Comparison of ENCODE assay signal across 8 cellular contexts in genomic region chr20:32207626-32208498, GRCh38. TPM values are rescaled to one million over a fixed set of nuclear protein-coding genes. Genes with fewer than 3 reads are reported as not detected.
A peak's percentile ranks its signal among the peaks of the same experiment; 100 is the strongest.
DNase-seq lines count a peak whose midpoint lies in the region; ATAC-seq and TF ChIP-seq lines count a peak whose summit lies in the region.

TSS of gene PLAGL2 (minus strand) at chr20:32207743. CDS start at chr20:32202178, 5,565 bp downstream.
TSS of gene POFUT1 (plus strand) at chr20:32207880. CDS start at chr20:32207942, 62 bp downstream.

- peak; percentile 8 for TF ChIP-seq CTCF in GM13976 (IDR thresholded peaks at IDR 0.05; ENCODE audit: borderline replicate concordance, control extremely low read depth, extremely low read depth, insufficient read depth, missing control alignments)
- TF ChIP-seq CTCF in adrenal gland (IDR thresholded peaks at IDR 0.05), result peak in 2 of 6 experiments; percentile 13 to 24
- TF ChIP-seq CTCF in left ventricle myocardium inferior (IDR thresholded peaks at IDR 0.05; ENCODE audit: borderline replicate concordance), result peak; percentile 29
- TF ChIP-seq CTCF in psoas muscle (IDR thresholded peaks at IDR 0.05), result no peak

- intact Hi-C loops in adrenal gland (cut with DNase I), result no loop called here
- intact Hi-C loops in left ventricle myocardium inferior (cut with micrococcal nuclease), result no loop called here
- intact Hi-C loops in psoas muscle (cut with DNase I), result loop anchor here (2.0 to 10.0 kb wide), 3 partner anchors 93 to 153 kb away; partner anchors contain the start of gene ASXL1 (in 1 of the 2)

- peak; percentile 69 to 79 for TF ChIP-seq POLR2A in adrenal gland (IDR thresholded peaks at IDR 0.05)

- H3K4me1 ChIP-seq in adrenal gland (replicated peaks in 1 of 2), result peaks cover 19 to 57% of the 10 kb centered on the region in 2 donors
- H3K4me1 ChIP-seq in left ventricle myocardium inferior, result peaks cover 65% of the 10 kb centered on the region
- H3K4me1 ChIP-seq in psoas muscle, result peaks cover 64% of the 10 kb centered on the region
- peaks cover 2% of the 10 kb centered on the region for H3K4me1 ChIP-seq in urinary bladder (ENCODE audit: insufficient read depth)

- H3K4me3 ChIP-seq in adrenal gland, result peak within 1 kb of the TSS; percentile 66 to 100 (median 88)
- peak within 1 kb of the TSS; percentile 100 for H3K4me3 ChIP-seq in left ventricle myocardium inferior
- H3K4me3 ChIP-seq in psoas muscle, result peak within 1 kb of the TSS; percentile 91
- H3K4me3 ChIP-seq in urinary bladder (ENCODE audit: low read depth, low read length), result peak within 1 kb of the TSS; percentile 97

- H3K36me3 ChIP-seq in adrenal gland (replicated peaks in 1 of 2) (peaks cover 0 to 8% of the 10 kb centered on the region in 2 donors), left ventricle myocardium inferior (peaks cover 27% of the 10 kb centered on the region), psoas muscle (ENCODE audit: insufficient read depth in 1 of 2, low read depth in 1 of 2) (peaks cover 4 to 13% of the 10 kb centered on the region in 2 donors), urinary bladder (ENCODE audit: insufficient read depth) (no peaks in the 10 kb centered on the region)

- H3K27ac ChIP-seq in adrenal gland, result peak within 1 kb of the TSS in 4 of 5 donors; percentile 41 to 93 (median 80)
- peak within 1 kb of the TSS; percentile 97 for H3K27ac ChIP-seq in left ventricle myocardium inferior (replicated peaks)
- H3K27ac ChIP-seq in psoas muscle, result peak within 1 kb of the TSS; percentile 96
- H3K27ac ChIP-seq in urinary bladder (ENCODE audit: low read depth), result peak within 1 kb of the TSS; percentile 83

- ATAC-seq in HG02759 (IDR thresholded peaks at IDR 0.05; ENCODE audit: unreplicated experiment) (peak; percentile 93), psoas muscle (peak; percentile 82 to 92 (median 88))

- 1 to 4% (median 2%) methylated on average over 9 to 74 of the region's 74 CpGs for WGBS in adrenal gland, 4 donors
- 1 to 2% (median 1%) methylated on average over 32 to 74 of the region's 74 CpGs for WGBS in psoas muscle, 3 donors
- 1% methylated on average over 74 of the region's 74 CpGs for WGBS in urinary bladder

- DNase-seq in GM13976 (ENCODE audit: low spot score) (peak; percentile 100), NCI-H1105 treated with DMSO at 0.1 percent for 48 hours (lab: John Stamatoyannopoulos, UW) (peak; percentile 82), T-helper 1 cell (peak; percentile 74 to 88 (median 81)), adrenal gland (peak; percentile 81 to 90 (median 89)), left ventricle myocardium inferior (peak; percentile 91), psoas muscle (peak; percentile 92 to 95)

- H3K27me3 ChIP-seq in adrenal gland (no peaks in the 10 kb centered on the region), left ventricle myocardium inferior (ENCODE audit: low read depth) (no peaks in the 10 kb centered on the region), psoas muscle (ENCODE audit: insufficient read depth in 3 of 3, low read length in 2 of 3) (no peaks in the 10 kb centered on the region)

- H3K9me3 ChIP-seq in adrenal gland (replicated peaks in 1 of 3) (no peaks in the 10 kb centered on the region), left ventricle myocardium inferior (replicated peaks) (no peaks in the 10 kb centered on the region), psoas muscle (no peaks in the 10 kb centered on the region)

- in situ Hi-C loops in GM13976 (cut with MboI; ENCODE audit: low sequenced_read_pairs, unreplicated experiment), result no loop called here

RNA-seq across cellular contexts. Expression of gene PLAGL2, which starts in this region (rescaled TPM):
- total RNA-seq in adrenal gland, result 1 to 10 TPM; 1.3 to 7.1 (median 5.8) TPM
- 1 to 10 TPM; 2.1 to 4.1 (median 2.3) TPM for polyA plus RNA-seq in adrenal gland
- total RNA-seq in left ventricle myocardium inferior, result 7.3 TPM
- 1 to 10 TPM; 4.9 to 9.6 (median 6.0) TPM for total RNA-seq in psoas muscle
- polyA plus RNA-seq in psoas muscle, result 1 to 10 TPM; 1.7 to 5.3 (median 2.3) TPM
- 3.0 TPM for total RNA-seq in urinary bladder
- polyA plus RNA-seq in urinary bladder, result 5.1 TPM

RNA-seq across cellular contexts. Expression of gene POFUT1, which starts in this region (rescaled TPM):
- 10 to 100 TPM; 23.7 to 35.2 (median 29.1) TPM for total RNA-seq in adrenal gland
- polyA plus RNA-seq in adrenal gland, result 10 to 100 TPM in 2 of 3 donors, 1 to 10 TPM in 1; 8.5 to 27.3 (median 10.1) TPM
- total RNA-seq in left ventricle myocardium inferior, result 28.9 TPM
- total RNA-seq in psoas muscle, result 10 to 100 TPM; 14.0 to 20.8 (median 17.1) TPM
- 10 to 100 TPM in 1 of 3 donors, 1 to 10 TPM in 2; 7.8 to 22.9 (median 8.1) TPM for polyA plus RNA-seq in psoas muscle
- 34.7 TPM for total RNA-seq in urinary bladder
- polyA plus RNA-seq in urinary bladder, result 28.4 TPM

Comparison
In these comparisons a context has a peak if more than half of its experiments do, and no peak if none do; other contexts are left out.
1. Peak in every context shown above with its lines: DNase-seq, ATAC-seq, H3K4me3 ChIP-seq and H3K27ac ChIP-seq.
2. intact Hi-C loops: an anchor here in psoas muscle (2.0 to 10.0 kb wide); none called in adrenal gland and left ventricle myocardium inferior.